In the genomic region with DNA sequence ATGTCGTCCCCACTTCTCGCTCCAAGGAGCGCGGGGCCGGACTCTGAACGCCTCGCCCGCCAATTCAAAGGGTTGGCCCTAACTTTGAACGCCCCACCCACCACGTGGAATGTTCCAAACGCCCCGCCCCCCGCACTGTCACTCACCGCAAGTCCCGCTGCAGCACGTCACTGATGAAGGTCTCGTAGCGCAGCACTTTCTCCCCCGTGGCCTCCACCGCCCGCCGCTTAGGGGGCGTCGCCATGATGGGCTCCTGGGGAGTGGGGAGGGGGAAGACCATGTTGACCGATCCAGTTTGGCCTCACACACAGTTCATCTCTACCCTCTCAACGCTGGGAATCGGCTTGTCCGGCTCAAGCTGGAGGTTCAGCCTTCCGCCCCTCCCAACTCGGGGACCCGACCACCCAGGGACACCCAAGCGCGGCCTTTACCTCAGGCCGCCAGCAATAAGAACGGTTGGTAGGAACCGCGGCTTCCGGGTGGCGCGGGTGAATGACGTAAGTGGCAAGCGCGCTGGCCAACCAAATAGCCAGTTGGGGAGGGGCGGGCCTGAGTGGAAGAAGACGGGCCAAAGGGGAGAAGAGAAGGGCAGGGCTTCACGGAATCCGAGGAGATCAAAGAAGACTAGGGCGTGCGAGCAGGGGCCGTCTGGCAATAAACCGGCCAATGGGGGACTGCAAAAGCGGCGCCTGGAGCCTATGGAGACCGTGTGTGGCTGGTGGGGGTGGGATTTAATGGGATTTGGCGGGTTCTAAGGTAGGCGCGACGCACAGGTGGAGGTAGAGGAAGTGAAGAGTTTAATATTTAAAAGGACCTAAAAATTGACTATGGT, we compare ENCODE assay signal across 1 cellular context.
TF ChIP-seq lines count a peak whose summit lies in the region.

A gene with protein sequence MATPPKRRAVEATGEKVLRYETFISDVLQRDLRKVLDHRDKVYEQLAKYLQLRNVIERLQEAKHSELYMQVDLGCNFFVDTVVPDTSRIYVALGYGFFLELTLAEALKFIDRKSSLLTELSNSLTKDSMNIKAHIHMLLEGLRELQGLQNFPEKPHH (minus strand): TSS at position 497 of the 832 bp plus-strand sequence. CDS start 253 bp downstream, at position 244.

TF ChIP-seq in HEK293, 187 proteins besides CTCF, POLR2A, EP300 and RAD21 (continued from another document):
- TF ChIP-seq, protein P1, sequence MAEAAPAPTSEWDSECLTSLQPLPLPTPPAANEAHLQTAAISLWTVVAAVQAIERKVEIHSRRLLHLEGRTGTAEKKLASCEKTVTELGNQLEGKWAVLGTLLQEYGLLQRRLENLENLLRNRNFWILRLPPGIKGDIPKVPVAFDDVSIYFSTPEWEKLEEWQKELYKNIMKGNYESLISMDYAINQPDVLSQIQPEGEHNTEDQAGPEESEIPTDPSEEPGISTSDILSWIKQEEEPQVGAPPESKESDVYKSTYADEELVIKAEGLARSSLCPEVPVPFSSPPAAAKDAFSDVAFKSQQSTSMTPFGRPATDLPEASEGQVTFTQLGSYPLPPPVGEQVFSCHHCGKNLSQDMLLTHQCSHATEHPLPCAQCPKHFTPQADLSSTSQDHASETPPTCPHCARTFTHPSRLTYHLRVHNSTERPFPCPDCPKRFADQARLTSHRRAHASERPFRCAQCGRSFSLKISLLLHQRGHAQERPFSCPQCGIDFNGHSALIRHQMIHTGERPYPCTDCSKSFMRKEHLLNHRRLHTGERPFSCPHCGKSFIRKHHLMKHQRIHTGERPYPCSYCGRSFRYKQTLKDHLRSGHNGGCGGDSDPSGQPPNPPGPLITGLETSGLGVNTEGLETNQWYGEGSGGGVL (tag by site-specific recombination; IDR thresholded peaks at IDR 0.05): peak; percentile 47; the same call in 1 of the 2 replicates
- TF ChIP-seq ZNF585B (tag by site-specific recombination; IDR thresholded peaks at IDR 0.05) (no peak), GLI4 (tag by site-specific recombination; IDR thresholded peaks at IDR 0.05) (no peak), ZNF223 (tag by site-specific recombination; IDR thresholded peaks at IDR 0.05) (no peak), ZNF626 (tag by site-specific recombination; IDR thresholded peaks at IDR 0.05) (no peak), ZNF664 (tag by site-specific recombination; IDR thresholded peaks at IDR 0.05) (no peak), SALL2 (tag by site-specific recombination; IDR thresholded peaks at IDR 0.05; ENCODE audit: borderline replicate concordance) (no peak), MYNN (tag by site-specific recombination; IDR thresholded peaks at IDR 0.05; ENCODE audit: borderline replicate concordance) (no peak), OVOL3 (tag by site-specific recombination; IDR thresholded peaks at IDR 0.05) (0 out of 2 replicates have a peak, but pooled peaks have one; percentile 14), ZNF558 (tag by site-specific recombination; IDR thresholded peaks at IDR 0.05) (no peak), KLF1 (tag by site-specific recombination; IDR thresholded peaks at IDR 0.05) (peak; percentile 85), ZNF76 (tag by site-specific recombination; IDR thresholded peaks at IDR 0.05; ENCODE audit: borderline replicate concordance, low read depth) (peak; percentile 59; the same call in 1 of the 2 replicates), ZNF211 (tag by site-specific recombination; IDR thresholded peaks at IDR 0.05; ENCODE audit: low read depth) (no peak), ZFP37 (tag by site-specific recombination; IDR thresholded peaks at IDR 0.05) (peak; percentile 80), ZFP41 (tag by site-specific recombination; IDR thresholded peaks at IDR 0.05; ENCODE audit: borderline replicate concordance) (no peak), ZNF184 (tag by site-specific recombination; IDR thresholded peaks at IDR 0.05) (no peak), ZBTB20 (tag by site-specific recombination; IDR thresholded peaks at IDR 0.05) (peak; percentile 50; the same call in 1 of the 2 replicates), ZBTB8A (tag by site-specific recombination; IDR thresholded peaks at IDR 0.05) (peak; percentile 63)
- TF ChIP-seq, protein P2, sequence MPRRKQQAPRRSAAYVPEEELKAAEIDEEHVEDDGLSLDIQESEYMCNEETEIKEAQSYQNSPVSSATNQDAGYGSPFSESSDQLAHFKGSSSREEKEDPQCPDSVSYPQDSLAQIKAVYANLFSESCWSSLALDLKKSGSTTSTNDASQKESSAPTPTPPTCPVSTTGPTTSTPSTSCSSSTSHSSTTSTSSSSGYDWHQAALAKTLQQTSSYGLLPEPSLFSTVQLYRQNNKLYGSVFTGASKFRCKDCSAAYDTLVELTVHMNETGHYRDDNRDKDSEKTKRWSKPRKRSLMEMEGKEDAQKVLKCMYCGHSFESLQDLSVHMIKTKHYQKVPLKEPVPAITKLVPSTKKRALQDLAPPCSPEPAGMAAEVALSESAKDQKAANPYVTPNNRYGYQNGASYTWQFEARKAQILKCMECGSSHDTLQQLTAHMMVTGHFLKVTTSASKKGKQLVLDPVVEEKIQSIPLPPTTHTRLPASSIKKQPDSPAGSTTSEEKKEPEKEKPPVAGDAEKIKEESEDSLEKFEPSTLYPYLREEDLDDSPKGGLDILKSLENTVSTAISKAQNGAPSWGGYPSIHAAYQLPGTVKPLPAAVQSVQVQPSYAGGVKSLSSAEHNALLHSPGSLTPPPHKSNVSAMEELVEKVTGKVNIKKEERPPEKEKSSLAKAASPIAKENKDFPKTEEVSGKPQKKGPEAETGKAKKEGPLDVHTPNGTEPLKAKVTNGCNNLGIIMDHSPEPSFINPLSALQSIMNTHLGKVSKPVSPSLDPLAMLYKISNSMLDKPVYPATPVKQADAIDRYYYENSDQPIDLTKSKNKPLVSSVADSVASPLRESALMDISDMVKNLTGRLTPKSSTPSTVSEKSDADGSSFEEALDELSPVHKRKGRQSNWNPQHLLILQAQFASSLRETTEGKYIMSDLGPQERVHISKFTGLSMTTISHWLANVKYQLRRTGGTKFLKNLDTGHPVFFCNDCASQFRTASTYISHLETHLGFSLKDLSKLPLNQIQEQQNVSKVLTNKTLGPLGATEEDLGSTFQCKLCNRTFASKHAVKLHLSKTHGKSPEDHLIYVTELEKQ (tag by site-specific recombination; IDR thresholded peaks at IDR 0.05; ENCODE audit: borderline replicate concordance): no peak
- TF ChIP-seq, protein P3, sequence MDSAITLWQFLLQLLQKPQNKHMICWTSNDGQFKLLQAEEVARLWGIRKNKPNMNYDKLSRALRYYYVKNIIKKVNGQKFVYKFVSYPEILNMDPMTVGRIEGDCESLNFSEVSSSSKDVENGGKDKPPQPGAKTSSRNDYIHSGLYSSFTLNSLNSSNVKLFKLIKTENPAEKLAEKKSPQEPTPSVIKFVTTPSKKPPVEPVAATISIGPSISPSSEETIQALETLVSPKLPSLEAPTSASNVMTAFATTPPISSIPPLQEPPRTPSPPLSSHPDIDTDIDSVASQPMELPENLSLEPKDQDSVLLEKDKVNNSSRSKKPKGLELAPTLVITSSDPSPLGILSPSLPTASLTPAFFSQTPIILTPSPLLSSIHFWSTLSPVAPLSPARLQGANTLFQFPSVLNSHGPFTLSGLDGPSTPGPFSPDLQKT (IDR thresholded peaks at IDR 0.05; ENCODE audit: borderline replicate concordance, low read depth, low read length): no peak
- TF ChIP-seq, protein P4, sequence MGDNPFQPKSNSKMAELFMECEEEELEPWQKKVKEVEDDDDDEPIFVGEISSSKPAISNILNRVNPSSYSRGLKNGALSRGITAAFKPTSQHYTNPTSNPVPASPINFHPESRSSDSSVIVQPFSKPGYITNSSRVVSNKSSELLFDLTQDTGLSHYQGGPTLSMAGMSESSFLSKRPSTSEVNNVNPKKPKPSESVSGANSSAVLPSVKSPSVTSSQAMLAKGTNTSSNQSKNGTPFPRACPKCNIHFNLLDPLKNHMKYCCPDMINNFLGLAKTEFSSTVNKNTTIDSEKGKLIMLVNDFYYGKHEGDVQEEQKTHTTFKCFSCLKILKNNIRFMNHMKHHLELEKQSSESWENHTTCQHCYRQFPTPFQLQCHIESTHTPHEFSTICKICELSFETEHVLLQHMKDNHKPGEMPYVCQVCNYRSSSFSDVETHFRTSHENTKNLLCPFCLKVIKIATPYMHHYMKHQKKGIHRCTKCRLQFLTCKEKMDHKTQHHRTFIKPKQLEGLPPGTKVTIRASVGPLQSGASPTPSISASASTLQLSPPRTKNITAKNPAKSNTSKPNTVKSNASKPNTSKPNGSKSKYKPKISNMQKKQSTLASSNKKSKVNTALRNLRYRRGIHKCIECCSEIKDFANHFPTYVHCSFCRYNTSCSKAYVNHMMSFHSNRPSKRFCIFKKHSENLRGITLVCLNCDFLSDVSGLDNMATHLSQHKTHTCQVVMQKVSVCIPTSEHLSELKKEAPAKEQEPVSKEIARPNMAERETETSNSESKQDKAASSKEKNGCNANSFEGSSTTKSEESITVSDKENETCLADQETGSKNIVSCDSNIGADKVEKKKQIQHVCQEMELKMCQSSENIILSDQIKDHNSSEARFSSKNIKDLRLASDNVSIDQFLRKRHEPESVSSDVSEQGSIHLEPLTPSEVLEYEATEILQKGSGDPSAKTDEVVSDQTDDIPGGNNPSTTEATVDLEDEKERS (tag by site-specific recombination; IDR thresholded peaks at IDR 0.05): peak; percentile 70; the same call in 1 of the 2 replicates
- TF ChIP-seq, protein P5, sequence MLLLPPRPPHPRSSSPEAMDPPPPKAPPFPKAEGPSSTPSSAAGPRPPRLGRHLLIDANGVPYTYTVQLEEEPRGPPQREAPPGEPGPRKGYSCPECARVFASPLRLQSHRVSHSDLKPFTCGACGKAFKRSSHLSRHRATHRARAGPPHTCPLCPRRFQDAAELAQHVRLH (tag by site-specific recombination; IDR thresholded peaks at IDR 0.05): no peak
- TF ChIP-seq, protein P6, sequence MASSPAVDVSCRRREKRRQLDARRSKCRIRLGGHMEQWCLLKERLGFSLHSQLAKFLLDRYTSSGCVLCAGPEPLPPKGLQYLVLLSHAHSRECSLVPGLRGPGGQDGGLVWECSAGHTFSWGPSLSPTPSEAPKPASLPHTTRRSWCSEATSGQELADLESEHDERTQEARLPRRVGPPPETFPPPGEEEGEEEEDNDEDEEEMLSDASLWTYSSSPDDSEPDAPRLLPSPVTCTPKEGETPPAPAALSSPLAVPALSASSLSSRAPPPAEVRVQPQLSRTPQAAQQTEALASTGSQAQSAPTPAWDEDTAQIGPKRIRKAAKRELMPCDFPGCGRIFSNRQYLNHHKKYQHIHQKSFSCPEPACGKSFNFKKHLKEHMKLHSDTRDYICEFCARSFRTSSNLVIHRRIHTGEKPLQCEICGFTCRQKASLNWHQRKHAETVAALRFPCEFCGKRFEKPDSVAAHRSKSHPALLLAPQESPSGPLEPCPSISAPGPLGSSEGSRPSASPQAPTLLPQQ (tag by site-specific recombination; IDR thresholded peaks at IDR 0.05): no peak
- TF ChIP-seq, protein P7, sequence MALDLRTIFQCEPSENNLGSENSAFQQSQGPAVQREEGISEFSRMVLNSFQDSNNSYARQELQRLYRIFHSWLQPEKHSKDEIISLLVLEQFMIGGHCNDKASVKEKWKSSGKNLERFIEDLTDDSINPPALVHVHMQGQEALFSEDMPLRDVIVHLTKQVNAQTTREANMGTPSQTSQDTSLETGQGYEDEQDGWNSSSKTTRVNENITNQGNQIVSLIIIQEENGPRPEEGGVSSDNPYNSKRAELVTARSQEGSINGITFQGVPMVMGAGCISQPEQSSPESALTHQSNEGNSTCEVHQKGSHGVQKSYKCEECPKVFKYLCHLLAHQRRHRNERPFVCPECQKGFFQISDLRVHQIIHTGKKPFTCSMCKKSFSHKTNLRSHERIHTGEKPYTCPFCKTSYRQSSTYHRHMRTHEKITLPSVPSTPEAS (tag by site-specific recombination; IDR thresholded peaks at IDR 0.05): no peak
- TF ChIP-seq, protein P8, sequence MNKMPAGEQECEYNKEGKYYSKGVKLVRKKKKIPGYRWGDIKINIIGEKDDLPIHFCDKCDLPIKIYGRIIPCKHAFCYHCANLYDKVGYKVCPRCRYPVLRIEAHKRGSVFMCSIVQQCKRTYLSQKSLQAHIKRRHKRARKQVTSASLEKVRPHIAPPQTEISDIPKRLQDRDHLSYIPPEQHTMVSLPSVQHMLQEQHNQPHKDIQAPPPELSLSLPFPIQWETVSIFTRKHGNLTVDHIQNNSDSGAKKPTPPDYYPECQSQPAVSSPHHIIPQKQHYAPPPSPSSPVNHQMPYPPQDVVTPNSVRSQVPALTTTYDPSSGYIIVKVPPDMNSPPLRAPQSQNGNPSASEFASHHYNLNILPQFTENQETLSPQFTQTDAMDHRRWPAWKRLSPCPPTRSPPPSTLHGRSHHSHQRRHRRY (tag by site-specific recombination; IDR thresholded peaks at IDR 0.05): no peak
- TF ChIP-seq, protein P9, sequence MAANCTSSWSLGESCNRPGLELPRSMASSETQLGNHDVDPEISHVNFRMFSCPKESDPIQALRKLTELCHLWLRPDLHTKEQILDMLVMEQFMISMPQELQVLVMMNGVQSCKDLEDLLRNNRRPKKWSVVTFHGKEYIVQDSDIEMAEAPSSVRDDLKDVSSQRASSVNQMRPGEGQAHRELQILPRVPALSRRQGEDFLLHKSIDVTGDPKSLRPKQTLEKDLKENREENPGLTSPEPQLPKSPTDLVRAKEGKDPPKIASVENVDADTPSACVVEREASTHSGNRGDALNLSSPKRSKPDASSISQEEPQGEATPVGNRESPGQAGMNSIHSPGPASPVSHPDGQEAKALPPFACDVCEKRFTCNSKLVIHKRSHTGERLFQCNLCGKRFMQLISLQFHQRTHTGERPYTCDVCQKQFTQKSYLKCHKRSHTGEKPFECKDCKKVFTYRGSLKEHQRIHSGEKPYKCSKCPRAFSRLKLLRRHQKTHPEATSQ (tag by site-specific recombination; IDR thresholded peaks at IDR 0.05): 0 out of 2 replicates have a peak, but pooled peaks have one; percentile 67
